22 cellular contexts compared by ENCODE assay signal in genomic region chr10:110134917-110135316, GRCh38.
"Had no signal": no experiment of that assay in that cellular context is flagged by ENCODE, and none has a peak within 500 bp of the region (broad histone marks: within the 10 kb centered on the region; RNA-seq: fewer than 3 reads in every experiment).

No MANE protein-coding gene starts in this region.

- H3K4me3 Mint-ChIP-seq: activated CD4-positive, alpha-beta T cell treated with anti-CD3 and anti-CD28 coated beads, Interleukin-2, amount 10 ng/mL, durations not matched to agents 7 days and 5 days; activated naive CD4-positive, alpha-beta T cell treated with anti-CD3 and anti-CD28 coated beads, Interleukin-2, amount 50 U/mL, for 24 hours; activated T-cell treated with anti-CD3 and anti-CD28 coated beads, Interleukin-2, amount 50 U/mL, for 72 hours; brain; endodermal cell; neural progenitor cell; T-cell had no signal

- H3K9me3 ChIP-seq: colonic mucosa, testis, upper lobe of left lung had no signal

- H3K27ac ChIP-seq: colonic mucosa, neural progenitor cell, testis, upper lobe of left lung had no signal

- H3K27me3 Mint-ChIP-seq: activated CD4-positive, alpha-beta T cell treated with anti-CD3 and anti-CD28 coated beads, Interleukin-2, amount 10 ng/mL, durations not matched to agents 7 days and 5 days; activated naive CD4-positive, alpha-beta T cell treated with anti-CD3 and anti-CD28 coated beads, Interleukin-2, amount 50 U/mL, for 24 hours; brain; progenitor cell of endocrine pancreas; T-cell had no signal

- H3K4me2 ChIP-seq: neural progenitor cell had no signal

- H3K4me3 ChIP-seq: colonic mucosa, lung, neural progenitor cell, testis, upper lobe of left lung had no signal

- H2AFZ ChIP-seq: neural progenitor cell had no signal

- H3K9me3 Mint-ChIP-seq: activated CD4-positive, alpha-beta T cell treated with anti-CD3 and anti-CD28 coated beads, Interleukin-2, amount 10 ng/mL, durations not matched to agents 7 days and 5 days; activated naive CD4-positive, alpha-beta T cell treated with anti-CD3 and anti-CD28 coated beads, Interleukin-2, amount 50 U/mL, for 24 hours; activated T-cell treated with anti-CD3 and anti-CD28 coated beads, Interleukin-2, amount 50 U/mL, for 72 hours; brain; endodermal cell; neural progenitor cell; T-cell had no signal

- DNase-seq: activated CD4-positive, alpha-beta T cell treated with anti-CD3 and anti-CD28 coated beads, Interleukin-2, amount 10 ng/mL, durations not matched to agents 7 days and 5 days; activated CD4-positive, CD25-positive, alpha-beta regulatory T cell; activated CD8-positive, alpha-beta memory T cell treated with anti-CD3 and anti-CD28 coated beads, Interleukin-2, amount 50 U/mL, for 4 hours; activated effector memory CD4-positive, alpha-beta T cell treated with anti-CD3 and anti-CD28 coated beads, Interleukin-2, amount 50 U/mL, for 16 hours; activated T-cell treated with anti-CD3 and anti-CD28 coated beads, Interleukin-2, amount 50 U/mL, for 72 hours; anterior cingulate cortex; central memory CD4-positive, alpha-beta T cell; colonic mucosa; endodermal cell; foreskin melanocyte; head of caudate nucleus; right cardiac atrium; stimulated activated CD4-positive, alpha-beta T cell treated with anti-CD3 and anti-CD28 coated beads, Interleukin-2, amount 100 ng/mL, for 24 hours; T-cell; testis; upper lobe of left lung had no signal

- H3K27me3 ChIP-seq: colonic mucosa, neural progenitor cell, testis, upper lobe of left lung had no signal

- H3K27ac Mint-ChIP-seq: activated CD4-positive, alpha-beta T cell treated with anti-CD3 and anti-CD28 coated beads, Interleukin-2, amount 10 ng/mL, durations not matched to agents 7 days and 5 days; endodermal cell; neural progenitor cell; progenitor cell of endocrine pancreas had no signal

- H3K4me1 ChIP-seq: colonic mucosa, neural progenitor cell, testis had no signal

- FAIRE-seq: keratinocyte had no signal

- H3K9ac ChIP-seq: neural progenitor cell had no signal

- ATAC-seq: right cardiac atrium, T-cell had no signal

- H3K36me3 Mint-ChIP-seq: activated naive CD4-positive, alpha-beta T cell treated with anti-CD3 and anti-CD28 coated beads, Interleukin-2, amount 50 U/mL, for 24 hours had no signal
